Comparison of ENCODE assay signal across 1 cellular context in genomic region chr10:75395171-75395954, GRCh38.
A peak's percentile ranks its signal among the peaks of the same experiment; 100 is the strongest.
TF ChIP-seq lines count a peak whose summit lies in the region.

No MANE protein-coding gene starts in this region.

TF ChIP-seq in WTC11, 78 proteins besides CTCF, POLR2A, EP300 and RAD21 (continued from another document):
- TF ChIP-seq, protein P1, sequence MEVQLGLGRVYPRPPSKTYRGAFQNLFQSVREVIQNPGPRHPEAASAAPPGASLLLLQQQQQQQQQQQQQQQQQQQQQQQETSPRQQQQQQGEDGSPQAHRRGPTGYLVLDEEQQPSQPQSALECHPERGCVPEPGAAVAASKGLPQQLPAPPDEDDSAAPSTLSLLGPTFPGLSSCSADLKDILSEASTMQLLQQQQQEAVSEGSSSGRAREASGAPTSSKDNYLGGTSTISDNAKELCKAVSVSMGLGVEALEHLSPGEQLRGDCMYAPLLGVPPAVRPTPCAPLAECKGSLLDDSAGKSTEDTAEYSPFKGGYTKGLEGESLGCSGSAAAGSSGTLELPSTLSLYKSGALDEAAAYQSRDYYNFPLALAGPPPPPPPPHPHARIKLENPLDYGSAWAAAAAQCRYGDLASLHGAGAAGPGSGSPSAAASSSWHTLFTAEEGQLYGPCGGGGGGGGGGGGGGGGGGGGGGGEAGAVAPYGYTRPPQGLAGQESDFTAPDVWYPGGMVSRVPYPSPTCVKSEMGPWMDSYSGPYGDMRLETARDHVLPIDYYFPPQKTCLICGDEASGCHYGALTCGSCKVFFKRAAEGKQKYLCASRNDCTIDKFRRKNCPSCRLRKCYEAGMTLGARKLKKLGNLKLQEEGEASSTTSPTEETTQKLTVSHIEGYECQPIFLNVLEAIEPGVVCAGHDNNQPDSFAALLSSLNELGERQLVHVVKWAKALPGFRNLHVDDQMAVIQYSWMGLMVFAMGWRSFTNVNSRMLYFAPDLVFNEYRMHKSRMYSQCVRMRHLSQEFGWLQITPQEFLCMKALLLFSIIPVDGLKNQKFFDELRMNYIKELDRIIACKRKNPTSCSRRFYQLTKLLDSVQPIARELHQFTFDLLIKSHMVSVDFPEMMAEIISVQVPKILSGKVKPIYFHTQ (CRISPR knock-in tag; IDR thresholded peaks at IDR 0.05) = no peak
- TF ChIP-seq, protein P2, sequence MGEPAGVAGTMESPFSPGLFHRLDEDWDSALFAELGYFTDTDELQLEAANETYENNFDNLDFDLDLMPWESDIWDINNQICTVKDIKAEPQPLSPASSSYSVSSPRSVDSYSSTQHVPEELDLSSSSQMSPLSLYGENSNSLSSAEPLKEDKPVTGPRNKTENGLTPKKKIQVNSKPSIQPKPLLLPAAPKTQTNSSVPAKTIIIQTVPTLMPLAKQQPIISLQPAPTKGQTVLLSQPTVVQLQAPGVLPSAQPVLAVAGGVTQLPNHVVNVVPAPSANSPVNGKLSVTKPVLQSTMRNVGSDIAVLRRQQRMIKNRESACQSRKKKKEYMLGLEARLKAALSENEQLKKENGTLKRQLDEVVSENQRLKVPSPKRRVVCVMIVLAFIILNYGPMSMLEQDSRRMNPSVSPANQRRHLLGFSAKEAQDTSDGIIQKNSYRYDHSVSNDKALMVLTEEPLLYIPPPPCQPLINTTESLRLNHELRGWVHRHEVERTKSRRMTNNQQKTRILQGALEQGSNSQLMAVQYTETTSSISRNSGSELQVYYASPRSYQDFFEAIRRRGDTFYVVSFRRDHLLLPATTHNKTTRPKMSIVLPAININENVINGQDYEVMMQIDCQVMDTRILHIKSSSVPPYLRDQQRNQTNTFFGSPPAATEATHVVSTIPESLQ (CRISPR knock-in tag; IDR thresholded peaks at IDR 0.05) = no peak
- TF ChIP-seq ZNF425 (CRISPR knock-in tag; conservative IDR thresholded peaks at IDR 0.05) = no peak
- no peak for TF ChIP-seq ZNF121 (CRISPR knock-in tag; IDR thresholded peaks at IDR 0.05)
- TF ChIP-seq, protein P3, sequence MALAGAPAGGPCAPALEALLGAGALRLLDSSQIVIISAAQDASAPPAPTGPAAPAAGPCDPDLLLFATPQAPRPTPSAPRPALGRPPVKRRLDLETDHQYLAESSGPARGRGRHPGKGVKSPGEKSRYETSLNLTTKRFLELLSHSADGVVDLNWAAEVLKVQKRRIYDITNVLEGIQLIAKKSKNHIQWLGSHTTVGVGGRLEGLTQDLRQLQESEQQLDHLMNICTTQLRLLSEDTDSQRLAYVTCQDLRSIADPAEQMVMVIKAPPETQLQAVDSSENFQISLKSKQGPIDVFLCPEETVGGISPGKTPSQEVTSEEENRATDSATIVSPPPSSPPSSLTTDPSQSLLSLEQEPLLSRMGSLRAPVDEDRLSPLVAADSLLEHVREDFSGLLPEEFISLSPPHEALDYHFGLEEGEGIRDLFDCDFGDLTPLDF (CRISPR knock-in tag; IDR thresholded peaks at IDR 0.05) = no peak
- no peak for TF ChIP-seq RELA (CRISPR knock-in tag; IDR thresholded peaks at IDR 0.05; ENCODE audit: borderline replicate concordance)
- no peak for TF ChIP-seq ZNF423 (CRISPR knock-in tag; IDR thresholded peaks at IDR 0.05)
- no peak for TF ChIP-seq CREM (CRISPR knock-in tag; IDR thresholded peaks at IDR 0.05)
- TF ChIP-seq, protein P4, sequence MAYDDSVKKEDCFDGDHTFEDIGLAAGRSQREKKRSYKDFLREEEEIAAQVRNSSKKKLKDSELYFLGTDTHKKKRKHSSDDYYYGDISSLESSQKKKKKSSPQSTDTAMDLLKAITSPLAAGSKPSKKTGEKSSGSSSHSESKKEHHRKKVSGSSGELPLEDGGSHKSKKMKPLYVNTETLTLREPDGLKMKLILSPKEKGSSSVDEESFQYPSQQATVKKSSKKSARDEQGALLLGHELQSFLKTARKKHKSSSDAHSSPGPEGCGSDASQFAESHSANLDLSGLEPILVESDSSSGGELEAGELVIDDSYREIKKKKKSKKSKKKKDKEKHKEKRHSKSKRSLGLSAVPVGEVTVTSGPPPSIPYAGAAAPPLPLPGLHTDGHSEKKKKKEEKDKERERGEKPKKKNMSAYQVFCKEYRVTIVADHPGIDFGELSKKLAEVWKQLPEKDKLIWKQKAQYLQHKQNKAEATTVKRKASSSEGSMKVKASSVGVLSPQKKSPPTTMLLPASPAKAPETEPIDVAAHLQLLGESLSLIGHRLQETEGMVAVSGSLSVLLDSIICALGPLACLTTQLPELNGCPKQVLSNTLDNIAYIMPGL (CRISPR knock-in tag; IDR thresholded peaks at IDR 0.05) = peak; percentile 75; the same call in 1 of the 2 replicates
- TF ChIP-seq, protein P5, sequence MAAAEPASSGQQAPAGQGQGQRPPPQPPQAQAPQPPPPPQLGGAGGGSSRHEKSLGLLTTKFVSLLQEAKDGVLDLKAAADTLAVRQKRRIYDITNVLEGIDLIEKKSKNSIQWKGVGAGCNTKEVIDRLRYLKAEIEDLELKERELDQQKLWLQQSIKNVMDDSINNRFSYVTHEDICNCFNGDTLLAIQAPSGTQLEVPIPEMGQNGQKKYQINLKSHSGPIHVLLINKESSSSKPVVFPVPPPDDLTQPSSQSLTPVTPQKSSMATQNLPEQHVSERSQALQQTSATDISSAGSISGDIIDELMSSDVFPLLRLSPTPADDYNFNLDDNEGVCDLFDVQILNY (CRISPR knock-in tag; IDR thresholded peaks at IDR 0.05) = peak; percentile 71; the same call in 1 of the 2 replicates
- TF ChIP-seq NR2C2 (CRISPR knock-in tag; IDR thresholded peaks at IDR 0.05) = no peak
- no peak for TF ChIP-seq MXD4 (CRISPR knock-in tag; IDR thresholded peaks at IDR 0.05; ENCODE audit: borderline replicate concordance)
- TF ChIP-seq ZBTB21 (CRISPR knock-in tag; IDR thresholded peaks at IDR 0.05; ENCODE audit: borderline replicate concordance) = no peak
- TF ChIP-seq, protein P6, sequence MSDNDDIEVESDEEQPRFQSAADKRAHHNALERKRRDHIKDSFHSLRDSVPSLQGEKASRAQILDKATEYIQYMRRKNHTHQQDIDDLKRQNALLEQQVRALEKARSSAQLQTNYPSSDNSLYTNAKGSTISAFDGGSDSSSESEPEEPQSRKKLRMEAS (CRISPR knock-in tag; IDR thresholded peaks at IDR 0.05) = 0 out of 2 replicates have a peak, but pooled peaks have one; percentile 3
- TF ChIP-seq RORB (CRISPR knock-in tag; IDR thresholded peaks at IDR 0.05) = no peak
- no peak for TF ChIP-seq ZNF416 (CRISPR knock-in tag; IDR thresholded peaks at IDR 0.05)
- no peak for TF ChIP-seq IRF1 (CRISPR knock-in tag; IDR thresholded peaks at IDR 0.05)
- TF ChIP-seq, protein P7, sequence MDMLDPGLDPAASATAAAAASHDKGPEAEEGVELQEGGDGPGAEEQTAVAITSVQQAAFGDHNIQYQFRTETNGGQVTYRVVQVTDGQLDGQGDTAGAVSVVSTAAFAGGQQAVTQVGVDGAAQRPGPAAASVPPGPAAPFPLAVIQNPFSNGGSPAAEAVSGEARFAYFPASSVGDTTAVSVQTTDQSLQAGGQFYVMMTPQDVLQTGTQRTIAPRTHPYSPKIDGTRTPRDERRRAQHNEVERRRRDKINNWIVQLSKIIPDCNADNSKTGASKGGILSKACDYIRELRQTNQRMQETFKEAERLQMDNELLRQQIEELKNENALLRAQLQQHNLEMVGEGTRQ (CRISPR knock-in tag; IDR thresholded peaks at IDR 0.05) = no peak
- TF ChIP-seq ETV6 (CRISPR knock-in tag; IDR thresholded peaks at IDR 0.05) = no peak; the same call in 1 of the 2 replicates
- no peak for TF ChIP-seq ZNF263 (CRISPR knock-in tag; IDR thresholded peaks at IDR 0.05; ENCODE audit: low read depth)
- TF ChIP-seq SMAD3 (CRISPR knock-in tag; IDR thresholded peaks at IDR 0.05; ENCODE audit: borderline replicate concordance) = no peak
- 0 out of 2 replicates have a peak, but pooled peaks have one; percentile 31 for TF ChIP-seq ARID4B (CRISPR knock-in tag; IDR thresholded peaks at IDR 0.05; ENCODE audit: borderline replicate concordance)
